22 cellular contexts compared by ENCODE assay signal in genomic region chr2:240846881-240847601, GRCh38. TPM values are rescaled to one million over a fixed set of nuclear protein-coding genes. Genes with fewer than 3 reads are reported as not detected.
A peak's percentile ranks its signal among the peaks of the same experiment; 100 is the strongest.
DNase-seq lines count a peak whose midpoint lies in the region; ATAC-seq and TF ChIP-seq lines count a peak whose summit lies in the region.
"Had no signal": no experiment of that assay in that cellular context is flagged by ENCODE, and none has a peak within 500 bp of the region (broad histone marks: within the 10 kb centered on the region; RNA-seq: fewer than 3 reads in every experiment).

No MANE protein-coding gene starts in this region.

- H3K9ac ChIP-seq in NT2/D1 (ENCODE audit: insufficient read length, low read depth): peak overlapping the region; percentile 57
- H3K9ac ChIP-seq in smooth muscle cell (ENCODE audit: low read depth): no peak overlapping the region

- no peak for TF ChIP-seq CTCF in left ventricle myocardium inferior (IDR thresholded peaks at IDR 0.05; ENCODE audit: borderline replicate concordance)
- no peak for TF ChIP-seq CTCF in esophagus squamous epithelium (IDR thresholded peaks at IDR 0.05)
- no peak for TF ChIP-seq CTCF in smooth muscle cell (IDR thresholded peaks at IDR 0.05; ENCODE audit: borderline replicate concordance, insufficient read depth, poor library complexity, severe bottlenecking)

- ATAC-seq in left ventricle myocardium superior (peak; percentile 66), left lobe of liver (peak; percentile 73), HG03095 (IDR thresholded peaks at IDR 0.05; ENCODE audit: unreplicated experiment) (no peak)
- ATAC-seq: A549, HCT116, K562 had no signal

- no peak for TF ChIP-seq POLR2A in esophagus squamous epithelium (IDR thresholded peaks at IDR 0.05)

- peaks cover 4% of the 10 kb centered on the region for H3K4me1 ChIP-seq in left ventricle myocardium inferior
- peaks cover 7% of the 10 kb centered on the region for H3K4me1 ChIP-seq in NT2/D1 (ENCODE audit: insufficient read depth, insufficient read length)
- H3K4me1 ChIP-seq in esophagus squamous epithelium: peaks cover 0 to 10% (median 0%) of the 10 kb centered on the region in 3 donors
- H3K4me1 ChIP-seq in smooth muscle cell (ENCODE audit: low read depth): no peaks in the 10 kb centered on the region
- H3K4me1 ChIP-seq: A549 had no signal

- intact Hi-C loops in left ventricle myocardium superior (cut with micrococcal nuclease): no loop called here
- intact Hi-C loops in left ventricle myocardium inferior (cut with micrococcal nuclease): loop anchor here (10.0 kb wide), 1 partner anchor 1832 kb away; no protein-coding TSS in a partner anchor
- intact Hi-C loops in esophagus squamous epithelium (cut with DNase I): no loop called here

- H3K27ac ChIP-seq in left ventricle myocardium inferior (replicated peaks) (no peak overlapping the region), temporal lobe (ENCODE audit: low read depth, low read length) (peak overlapping the region; percentile 45), esophagus squamous epithelium (no peak overlapping the region), smooth muscle cell (ENCODE audit: low read depth) (no peak overlapping the region)
- H3K27ac ChIP-seq: A549 had no signal

- WGBS in esophagus squamous epithelium, 2 donors: 68 to 78% methylated on average over 1 to 4 of the region's 5 CpGs
- WGBS in smooth muscle cell (ENCODE audit: low lambda C conversion rate): 85% methylated on average over 5 of the region's 5 CpGs

- no peak overlapping the region for H2AFZ ChIP-seq in smooth muscle cell (ENCODE audit: low read depth)

- H3F3A ChIP-seq in smooth muscle cell (ENCODE audit: low read depth): no peaks in the 10 kb centered on the region

- no peaks in the 10 kb centered on the region for H4K20me1 ChIP-seq in smooth muscle cell (ENCODE audit: low read depth)

- H3K9me3 ChIP-seq in left ventricle myocardium inferior (replicated peaks) (no peaks in the 10 kb centered on the region), NT2/D1 (ENCODE audit: insufficient read depth, low read length) (peaks cover 26% of the 10 kb centered on the region; the same call in 1 of the 2 replicates), esophagus squamous epithelium (no peaks in the 10 kb centered on the region), smooth muscle cell (replicated peaks; ENCODE audit: low read depth) (no peaks in the 10 kb centered on the region)

- peak; percentile 77 for DNase-seq in left ventricle myocardium superior
- no peak for DNase-seq in left ventricle myocardium inferior
- no peak for DNase-seq in NT2/D1 (ENCODE audit: low read depth, low spot score)
- peak; percentile 81 for DNase-seq in left lobe of liver (ENCODE audit: low spot score)
- DNase-seq in esophagus squamous epithelium (lab: John Stamatoyannopoulos, UW): no peak
- DNase-seq in smooth muscle cell (lab: John Stamatoyannopoulos, UW; ENCODE audit: unreplicated experiment): no peak
- DNase-seq: CD4-positive, alpha-beta T cell; DMS53; EL; NCI-H1105; NCI-H2081; NCI-H2171 treated with DMSO at 0.1 percent for 48 hours; NCI-H748 treated with DMSO at 0.1 percent for 48 hours; RPMI8226; SIG-M5 had no signal

- H3K4me2 ChIP-seq in smooth muscle cell: no peak overlapping the region
- H3K4me2 ChIP-seq: A549 had no signal

- H3K27me3 ChIP-seq in left ventricle myocardium inferior (ENCODE audit: low read depth): peaks cover 16% of the 10 kb centered on the region
- H3K27me3 ChIP-seq in NT2/D1 (ENCODE audit: insufficient read depth, insufficient read length): no peaks in the 10 kb centered on the region
- H3K27me3 ChIP-seq in esophagus squamous epithelium: peaks cover 0 to 5% (median 0%) of the 10 kb centered on the region in 4 donors
- no peaks in the 10 kb centered on the region for H3K27me3 ChIP-seq in smooth muscle cell (ENCODE audit: low read depth)

- no peaks in the 10 kb centered on the region for H3K36me3 ChIP-seq in left ventricle myocardium inferior
- no peaks in the 10 kb centered on the region for H3K36me3 ChIP-seq in NT2/D1 (ENCODE audit: insufficient read depth, insufficient read length, low read length)
- no peaks in the 10 kb centered on the region for H3K36me3 ChIP-seq in esophagus squamous epithelium
- H3K36me3 ChIP-seq in smooth muscle cell (ENCODE audit: low read depth): no peaks in the 10 kb centered on the region

- H3K4me3 ChIP-seq in left ventricle myocardium inferior (no peak overlapping the region), NT2/D1 (ENCODE audit: insufficient read length, low read depth) (no peak overlapping the region), esophagus squamous epithelium (no peak overlapping the region), smooth muscle cell (no peak overlapping the region)
- H3K4me3 ChIP-seq: A549, K562 had no signal

- no peaks in the 10 kb centered on the region for H3K79me2 ChIP-seq in smooth muscle cell (ENCODE audit: low read depth)

RNA-seq across cellular contexts. Expression of gene AGXT, which starts 21.6 kb away (rescaled TPM):
- 0.12 TPM for total RNA-seq in left ventricle myocardium superior
- total RNA-seq in left ventricle myocardium inferior: not detected
- total RNA-seq in left lobe of liver: 1,805 TPM
- not detected for total RNA-seq in temporal lobe
- total RNA-seq in esophagus squamous epithelium: not detected
- not detected in 2 replicates for total RNA-seq in smooth muscle cell
- 0.12 TPM in 1 of 2 replicates, not detected in the other for polyA plus RNA-seq in smooth muscle cell
- total RNA-seq: CD4-positive, alpha-beta T cell; NCI-H460 had no signal
- polyA plus RNA-seq: A549, BJ, K562 had no signal

RNA-seq across cellular contexts. Expression of gene KIF1A, which starts 27.0 kb away (rescaled TPM):
- total RNA-seq in left ventricle myocardium superior (1.6 TPM), left ventricle myocardium inferior (2.0 TPM), left lobe of liver (1.1 TPM), temporal lobe (181 TPM), esophagus squamous epithelium (under 1 TPM in 1 of 4 donors, not detected in 3; 0.15 TPM), smooth muscle cell (3.1 and 8.4 TPM in 2 replicates)
- polyA plus RNA-seq in smooth muscle cell: 4.6 and 8.1 TPM in 2 replicates
- total RNA-seq: CD4-positive, alpha-beta T cell had no signal

RNA-seq across cellular contexts. Expression of gene MAB21L4, which starts 48.9 kb away (rescaled TPM):
- total RNA-seq in left ventricle myocardium superior (not detected), left ventricle myocardium inferior (not detected), left lobe of liver (19.3 TPM), temporal lobe (not detected), esophagus squamous epithelium (100 to 1,000 TPM; 105 to 440 (median 163) TPM), smooth muscle cell (0.99 and 2.2 TPM in 2 replicates)
- 0.53 TPM in 1 of 2 replicates, not detected in the other for polyA plus RNA-seq in smooth muscle cell
- total RNA-seq: CD4-positive, alpha-beta T cell; K562; NCI-H460 had no signal
- polyA plus RNA-seq: A549, BJ had no signal

RNA-seq across cellular contexts. Expression of gene CROCC2, which starts 59.1 kb away (rescaled TPM):
- total RNA-seq in left ventricle myocardium superior (not detected), left ventricle myocardium inferior (not detected), left lobe of liver (0.05 TPM), temporal lobe (not detected), esophagus squamous epithelium (not detected), smooth muscle cell (not detected in 2 replicates)
- not detected in 2 replicates for polyA plus RNA-seq in smooth muscle cell
- total RNA-seq: CD4-positive, alpha-beta T cell; K562; NCI-H460 had no signal
- polyA plus RNA-seq: A549, BJ, K562 had no signal

Comparison
In these comparisons a context has a peak if more than half of its experiments do, and no peak if none do; other contexts are left out.
1. DNase-seq: peak in left ventricle myocardium superior (single experiment) and left lobe of liver (single experiment); none in left ventricle myocardium inferior (single experiment), NT2/D1 (single experiment), esophagus squamous epithelium (single experiment) and smooth muscle cell (single experiment).
2. RNA of gene AGXT, which starts 21.6 kb away (total RNA-seq): 1,805 TPM in left lobe of liver (single experiment); 0.12 TPM in left ventricle myocardium superior (single experiment), not detected in left ventricle myocardium inferior (single experiment), not detected in temporal lobe (single experiment), not detected in esophagus squamous epithelium and not detected in smooth muscle cell; every median in the first group is over 1,000 times any median in the second.
3. RNA of gene KIF1A, which starts 27.0 kb away (total RNA-seq): 181 TPM in temporal lobe (single experiment); 3.1 to 8.4 TPM in smooth muscle cell, 2.0 TPM in left ventricle myocardium inferior (single experiment), 1.6 TPM in left ventricle myocardium superior (single experiment), 1.1 TPM in left lobe of liver (single experiment) and 0.15 TPM in esophagus squamous epithelium; every median in the first group is over 10 times any median in the second.